In genomic region chr14:101781240-101782061, GRCh38 we compare ENCODE assay signal across 8 cellular contexts. TPM values are rescaled to one million over a fixed set of nuclear protein-coding genes. Genes with fewer than 3 reads are reported as not detected.
DNase-seq lines count a peak whose midpoint lies in the region; ATAC-seq and TF ChIP-seq lines count a peak whose summit lies in the region.

No MANE protein-coding gene starts in this region.

- POLR2A ChIA-PET in BJ (lab: Charles Lee): no interaction called here

- H3K4me3 ChIP-seq in BJ (ENCODE audit: low read depth, low read length): peak overlapping the region; percentile 24
- H3K4me3 ChIP-seq in astrocyte of the cerebellum (ENCODE audit: low read depth, low read length): peak overlapping the region; percentile 37
- peak overlapping the region; percentile 24 for H3K4me3 ChIP-seq in kidney epithelial cell (ENCODE audit: low read depth, low read length)

- ATAC-seq in GM18858 (IDR thresholded peaks at IDR 0.05; ENCODE audit: unreplicated experiment): no peak

- H3K27me3 ChIP-seq in BJ (ENCODE audit: control insufficient read depth, insufficient read depth, low read length) (peaks cover 19% of the 10 kb centered on the region), kidney epithelial cell (ENCODE audit: control insufficient read depth, insufficient read depth, low read length) (peaks cover 21% of the 10 kb centered on the region)

- no peak for TF ChIP-seq CTCF in BJ (IDR thresholded peaks at IDR 0.05; ENCODE audit: insufficient read depth, low read depth, low read length)
- no peak for TF ChIP-seq CTCF in astrocyte of the cerebellum (IDR thresholded peaks at IDR 0.05; ENCODE audit: low read depth, low read length, missing control alignments)
- no peak for TF ChIP-seq CTCF in kidney epithelial cell (IDR thresholded peaks at IDR 0.05; ENCODE audit: insufficient read depth, low read length, poor library complexity, severe bottlenecking)

- DNase-seq in BJ (ENCODE audit: low read depth) (no peak), NCI-H2171 (lab: John Stamatoyannopoulos, UW) (peak; percentile 30), astrocyte of the cerebellum (ENCODE audit: low read depth) (no peak), kidney epithelial cell (ENCODE audit: low read depth) (no peak), HT-29 (ENCODE audit: low spot score) (no peak), SKM-1 (lab: John Stamatoyannopoulos, UW; ENCODE audit: unreplicated experiment) (no peak)
- peak; percentile 13 for DNase-seq in stimulated activated CD8-positive, alpha-beta memory T cell treated with anti-CD3 and anti-CD28 coated beads, Interleukin-12 subunit alpha, Interleukin-12 subunit beta, amount 100 ng/mL, for 4 hours (ENCODE audit: low read depth)

- no peaks in the 10 kb centered on the region for H3K36me3 ChIP-seq in BJ (ENCODE audit: control insufficient read depth, insufficient read depth, low read length)
- no peaks in the 10 kb centered on the region for H3K36me3 ChIP-seq in kidney epithelial cell (ENCODE audit: control insufficient read depth, insufficient read depth, low read length)

- in situ Hi-C loops in astrocyte of the cerebellum (cut with HindIII; ENCODE audit: low sequenced_read_pairs): no loop called here

- CTCF ChIA-PET in BJ (lab: Yijun Ruan, JAX): interaction anchor here (1.5 kb wide), 1 partner anchor 11 kb away, joined by 9 read pairs; no protein-coding TSS in a partner anchor

RNA-seq across cellular contexts. Expression of gene PPP2R5C, which starts 19.9 kb away (rescaled TPM):
- polyA plus RNA-seq in BJ (2011; rRNA removed): 55.8 and 115 TPM in 2 replicates
- polyA minus RNA-seq in BJ (2011; rRNA and poly(A)+ RNA removed): 52.1 and 55.1 TPM in 2 replicates
- total RNA-seq in kidney epithelial cell: 59.9 and 79.6 TPM in 2 replicates
- total RNA-seq in HT-29 (2014; rRNA removed; shearing (Covaris generic)): 41.4 and 47.9 TPM in 2 replicates

Comparison
In these comparisons a context has a peak if more than half of its experiments do, and no peak if none do; other contexts are left out.
1. DNase-seq: peak in NCI-H2171 (single experiment) and stimulated activated CD8-positive, alpha-beta memory T cell treated with anti-CD3 and anti-CD28 coated beads, Interleukin-12 subunit alpha, Interleukin-12 subunit beta, amount 100 ng/mL, for 4 hours (single experiment); none in BJ (single experiment), astrocyte of the cerebellum (single experiment), kidney epithelial cell (single experiment), HT-29 (single experiment) and SKM-1 (single experiment).
2. Peak in every context shown above with its lines, with median percentiles within 50 percentile points of each other: H3K4me3 ChIP-seq.